ENCODE assay signal across 28 cellular contexts in genomic region chr17:56608941-56609340, GRCh38. TPM values are rescaled to one million over a fixed set of nuclear protein-coding genes. Genes with fewer than 3 reads are reported as not detected.
"Had no signal": no experiment of that assay in that cellular context is flagged by ENCODE, and none has a peak within 500 bp of the region (broad histone marks: within the 10 kb centered on the region; RNA-seq: fewer than 3 reads in every experiment).

No MANE protein-coding gene starts in this region.

- H3K36me3 ChIP-seq: heart right ventricle, left lung, lower lobe of right lung, ovary, right atrium auricular region, suprapubic skin, thoracic aorta, tibial artery, upper lobe of right lung had no signal

- H3K27ac Mint-ChIP-seq: nephron; progenitor cell of endocrine pancreas; stimulated activated effector memory CD8-positive, alpha-beta T cell treated with anti-CD3 and anti-CD28 coated beads, Interleukin-12 subunit alpha, Interleukin-12 subunit beta, amount 100 ng/mL, for 72 hours; stimulated activated naive CD8-positive, alpha-beta T cell treated with anti-CD3 and anti-CD28 coated beads, Interleukin-15, Interleukin-2, amounts not matched to agents 100 ng/mL and 50 ng/mL, for 24 hours had no signal

- H3K36me3 Mint-ChIP-seq: stimulated activated effector memory CD8-positive, alpha-beta T cell treated with anti-CD3 and anti-CD28 coated beads, Interleukin-12 subunit alpha, Interleukin-12 subunit beta, amount 100 ng/mL, for 72 hours had no signal

- H3K27me3 ChIP-seq: ovary, right atrium auricular region had no signal

- H3K4me2 ChIP-seq: hepatocyte had no signal

- H3K9me3 ChIP-seq: heart right ventricle, left lung, lower lobe of right lung, ovary, right atrium auricular region, suprapubic skin, thoracic aorta, tibial artery, upper lobe of right lung had no signal

- ATAC-seq: heart right ventricle; left cardiac atrium; left lung; lower lobe of right lung; naive thymus-derived CD8-positive, alpha-beta T cell; sciatic nerve; stimulated activated effector memory CD8-positive, alpha-beta T cell treated with anti-CD3 and anti-CD28 coated beads, Interleukin-12 subunit alpha, Interleukin-12 subunit beta, amount 100 ng/mL, for 72 hours; upper lobe of right lung had no signal

- H3K4me1 Mint-ChIP-seq: stimulated activated effector memory CD8-positive, alpha-beta T cell treated with anti-CD3 and anti-CD28 coated beads, Interleukin-12 subunit alpha, Interleukin-12 subunit beta, amount 100 ng/mL, for 72 hours had no signal

- H3K4me3 ChIP-seq: heart right ventricle, hepatocyte, left lung, lower lobe of right lung, ovary, right atrium auricular region, skin epidermis, suprapubic skin, thoracic aorta, tibial artery, upper lobe of right lung had no signal

- H3K27me3 Mint-ChIP-seq: stimulated activated naive CD8-positive, alpha-beta T cell treated with anti-CD3 and anti-CD28 coated beads, Interleukin-15, Interleukin-2, amounts not matched to agents 100 ng/mL and 50 ng/mL, for 24 hours had no signal

- H3K4me3 Mint-ChIP-seq: naive thymus-derived CD8-positive, alpha-beta T cell; nephron; stimulated activated effector memory CD8-positive, alpha-beta T cell treated with anti-CD3 and anti-CD28 coated beads, Interleukin-12 subunit alpha, Interleukin-12 subunit beta, amount 100 ng/mL, for 72 hours; stimulated activated naive CD8-positive, alpha-beta T cell treated with anti-CD3 and anti-CD28 coated beads, Interleukin-15, Interleukin-2, amounts not matched to agents 100 ng/mL and 50 ng/mL, for 24 hours had no signal

- H3K79me2 ChIP-seq: hepatocyte had no signal

- H3K4me1 ChIP-seq: heart right ventricle, left lung, lower lobe of right lung, right atrium auricular region, suprapubic skin, tibial artery, upper lobe of right lung had no signal

- H3K27ac ChIP-seq: heart right ventricle, hepatocyte, left lung, lower lobe of right lung, ovary, right atrium auricular region, skin epidermis, suprapubic skin, thoracic aorta, tibial artery, upper lobe of right lung had no signal

- H2AFZ ChIP-seq: hepatocyte had no signal

- FAIRE-seq: keratinocyte, urothelium cell line had no signal

- DNase-seq: heart right ventricle; kidney glomerular epithelial cell; left cardiac atrium; left lung; lower lobe of right lung; mammary epithelial cell; mesenchymal stem cell; naive thymus-derived CD8-positive, alpha-beta T cell; ovary; stimulated activated CD4-positive, alpha-beta T cell treated with anti-CD3 and anti-CD28 coated beads, Interleukin-12 subunit alpha, Interleukin-12 subunit beta, amount 100 ng/mL, for 4 hours; stimulated activated CD4-positive, alpha-beta T cell treated with anti-CD3 and anti-CD28 coated beads, Interleukin-4, amount 100 ng/mL, for 24 hours; stimulated activated naive CD4-positive, alpha-beta T cell; tibial artery; trophoblast cell; upper lobe of right lung had no signal

- H3K9me3 Mint-ChIP-seq: nephron; stimulated activated effector memory CD8-positive, alpha-beta T cell treated with anti-CD3 and anti-CD28 coated beads, Interleukin-12 subunit alpha, Interleukin-12 subunit beta, amount 100 ng/mL, for 72 hours; stimulated activated naive CD8-positive, alpha-beta T cell treated with anti-CD3 and anti-CD28 coated beads, Interleukin-15, Interleukin-2, amounts not matched to agents 100 ng/mL and 50 ng/mL, for 24 hours had no signal

RNA-seq across cellular contexts. Expression of gene NOG, which starts 15.4 kb away (rescaled TPM):
- polyA plus RNA-seq: liver had no signal
